8 cellular contexts compared by ENCODE assay signal in the genomic region with DNA sequence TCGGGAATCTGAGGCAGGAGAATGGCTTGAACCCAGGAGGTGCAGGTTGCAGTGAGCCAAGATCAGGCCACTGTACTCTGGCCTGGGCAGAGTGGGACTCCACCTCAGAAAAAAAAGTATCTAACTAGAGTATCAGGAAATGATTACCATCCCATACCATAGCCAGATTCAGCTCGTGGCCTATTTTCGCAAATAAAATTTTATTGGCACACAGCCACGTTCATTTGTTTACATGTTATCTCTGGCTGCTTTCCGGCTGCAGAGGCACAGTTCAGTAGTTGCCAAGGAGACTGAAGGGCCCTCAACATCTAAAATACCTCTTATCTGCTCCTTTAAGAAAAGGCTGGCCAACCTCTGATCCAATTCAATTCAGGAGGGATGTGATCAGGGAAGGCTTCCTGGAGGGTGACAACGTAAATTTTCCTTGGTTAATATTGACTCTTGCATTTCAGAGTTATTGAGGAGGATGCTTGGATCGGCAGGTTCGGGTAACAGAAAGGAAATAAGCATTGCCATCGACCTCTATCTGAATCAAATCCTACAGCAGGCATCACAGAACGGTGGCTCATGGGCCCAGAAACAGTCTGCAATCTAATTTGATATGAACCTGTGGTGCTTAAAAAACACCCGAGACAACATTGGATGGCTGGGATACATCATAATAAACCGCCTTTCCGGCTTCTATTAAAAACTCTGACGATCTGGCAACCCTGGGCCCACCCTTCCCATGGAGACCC.
DNase-seq lines count a peak whose midpoint lies in the region; ATAC-seq and TF ChIP-seq lines count a peak whose summit lies in the region.

No MANE protein-coding gene starts in this region.

- no peak for TF ChIP-seq CTCF in fibroblast of the aortic adventitia (IDR thresholded peaks at IDR 0.05; ENCODE audit: insufficient read depth, low read length)
- TF ChIP-seq CTCF in testis (IDR thresholded peaks at IDR 0.05) = no peak

- TF ChIP-seq POLR2A in testis (IDR thresholded peaks at IDR 0.05) = no peak

- no peaks in the 10 kb centered on the region for H3K27me3 ChIP-seq in testis

- H3K27ac ChIP-seq in testis = peak overlapping the region; percentile 42 to 68

- no peak overlapping the region for H3K4me3 ChIP-seq in fibroblast of the aortic adventitia (ENCODE audit: low read depth, low read length)
- H3K4me3 ChIP-seq in testis = no peak overlapping the region

- no peaks in the 10 kb centered on the region for H3K9me3 ChIP-seq in testis

- WGBS in testis, 2 donors = 50 to 51% methylated on average over 14 of the region's 14 CpGs

- no peaks in the 10 kb centered on the region for H3K36me3 ChIP-seq in testis (ENCODE audit: low read depth, missing control alignments)

- H3K36me3 Mint-ChIP-seq in activated CD4-positive, alpha-beta T cell treated with anti-CD3 and anti-CD28 coated beads, Interleukin-2, amount 10 ng/mL, durations not matched to agents 24 days and 14 days (ENCODE audit: low read depth) = peaks cover 28% of the 10 kb centered on the region

- H3K4me3 Mint-ChIP-seq in activated CD4-positive, alpha-beta T cell treated with anti-CD3 and anti-CD28 coated beads, Interleukin-2, amount 10 ng/mL, durations not matched to agents 24 days and 14 days = no peak overlapping the region

- peaks cover 41% of the 10 kb centered on the region for H3K4me1 ChIP-seq in testis

- peaks cover 27% of the 10 kb centered on the region for H3K4me1 Mint-ChIP-seq in activated CD4-positive, alpha-beta T cell treated with anti-CD3 and anti-CD28 coated beads, Interleukin-2, amount 10 ng/mL, durations not matched to agents 24 days and 14 days

- peak; percentile 44 for DNase-seq in activated CD4-positive, alpha-beta T cell treated with anti-CD3 and anti-CD28 coated beads, Interleukin-2, amount 50 U/mL, for 1 hour
- DNase-seq in activated CD4-positive, alpha-beta T cell treated with anti-CD3 and anti-CD28 coated beads, Interleukin-2, amount 10 ng/mL, durations not matched to agents 24 days and 14 days = no peak
- DNase-seq in RPMI8226 = peak; percentile 25
- DNase-seq in fibroblast of the aortic adventitia (ENCODE audit: low read depth) = peak; percentile 74
- DNase-seq in testis = peak; percentile 50
- DNase-seq in ecto neural progenitor cell (ENCODE audit: low spot score) = no peak

- ATAC-seq in HG02938 (IDR thresholded peaks at IDR 0.05; ENCODE audit: unreplicated experiment) (no peak), HG03460 (IDR thresholded peaks at IDR 0.05; ENCODE audit: unreplicated experiment) (no peak)

- no peaks in the 10 kb centered on the region for H3K27me3 Mint-ChIP-seq in activated CD4-positive, alpha-beta T cell treated with anti-CD3 and anti-CD28 coated beads, Interleukin-2, amount 10 ng/mL, durations not matched to agents 24 days and 14 days

- intact Hi-C loops in activated CD4-positive, alpha-beta T cell treated with anti-CD3 and anti-CD28 coated beads, Interleukin-2, amount 10 ng/mL, durations not matched to agents 24 days and 14 days (cut with micrococcal nuclease) = no loop called here
- intact Hi-C loops in testis (cut with DNase I; ENCODE audit: low total_unique reads) = no loop called here

- no peaks in the 10 kb centered on the region for H3K9me3 Mint-ChIP-seq in activated CD4-positive, alpha-beta T cell treated with anti-CD3 and anti-CD28 coated beads, Interleukin-2, amount 10 ng/mL, durations not matched to agents 24 days and 14 days

- H3K27ac Mint-ChIP-seq in activated CD4-positive, alpha-beta T cell treated with anti-CD3 and anti-CD28 coated beads, Interleukin-2, amount 10 ng/mL, durations not matched to agents 24 days and 14 days = no peak overlapping the region

Comparison
In these comparisons a context has a peak if more than half of its experiments do, and no peak if none do; other contexts are left out.
1. DNase-seq: peak in activated CD4-positive, alpha-beta T cell treated with anti-CD3 and anti-CD28 coated beads, Interleukin-2, amount 50 U/mL, for 1 hour (single experiment), RPMI8226 (single experiment), fibroblast of the aortic adventitia (single experiment) and testis (single experiment); none in activated CD4-positive, alpha-beta T cell treated with anti-CD3 and anti-CD28 coated beads, Interleukin-2, amount 10 ng/mL, durations not matched to agents 24 days and 14 days (single experiment) and ecto neural progenitor cell (single experiment).